23 cellular contexts compared by ENCODE assay signal in the genomic region with DNA sequence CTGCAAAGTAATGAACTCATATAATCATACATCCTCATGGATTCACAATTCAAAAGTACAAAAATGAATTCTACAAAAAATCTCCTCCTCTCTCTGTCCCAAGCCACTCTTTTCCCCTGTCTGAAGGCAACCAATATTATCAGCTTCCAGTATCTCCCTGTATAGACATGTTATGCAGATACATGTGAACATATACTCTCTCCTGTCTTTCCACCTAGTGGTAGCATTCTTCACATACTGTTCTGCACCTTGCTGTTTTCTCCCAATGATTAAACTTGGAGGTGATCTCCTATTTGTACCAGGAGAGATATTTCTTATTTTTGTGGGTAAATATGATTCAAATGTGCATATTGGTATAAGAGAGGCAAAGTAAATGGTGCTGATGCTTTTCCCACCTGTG.
"Had no signal": no experiment of that assay in that cellular context is flagged by ENCODE, and none has a peak within 500 bp of the region (broad histone marks: within the 10 kb centered on the region; RNA-seq: fewer than 3 reads in every experiment).

No MANE protein-coding gene starts in this region.

- H3K36me3 ChIP-seq: adrenal gland, MG63 had no signal

- H3K27ac ChIP-seq: adrenal gland, SK-N-MC had no signal

- H3K36me3 Mint-ChIP-seq: activated naive CD8-positive, alpha-beta T cell treated with anti-CD3 and anti-CD28 coated beads, Interleukin-2, amount 10 ng/mL, durations not matched to agents 7 days and 5 days had no signal

- H3K9me3 ChIP-seq: adrenal gland had no signal

- H3K4me3 ChIP-seq: adrenal gland, MG63, SK-N-MC had no signal

- H3K27me3 ChIP-seq: adrenal gland, MG63 had no signal

- ATAC-seq: activated CD4-positive, CD25-positive, alpha-beta regulatory T cell treated with anti-CD3 and anti-CD28 coated beads, Interleukin-2, amount 50 U/mL, for 24 hours; activated CD8-positive, alpha-beta T cell treated with anti-CD3 and anti-CD28 coated beads, Interleukin-2, amount 10 ng/mL, durations not matched to agents 7 days and 5 days; PC-3 had no signal

- H3K27ac Mint-ChIP-seq: activated CD8-positive, alpha-beta T cell treated with anti-CD3 and anti-CD28 coated beads, Interleukin-2, amount 10 ng/mL, durations not matched to agents 7 days and 5 days; activated naive CD8-positive, alpha-beta T cell treated with anti-CD3 and anti-CD28 coated beads, Interleukin-2, amount 10 ng/mL, durations not matched to agents 7 days and 5 days had no signal

- H3K4me3 Mint-ChIP-seq: activated CD8-positive, alpha-beta T cell treated with anti-CD3 and anti-CD28 coated beads, Interleukin-2, amount 10 ng/mL, durations not matched to agents 7 days and 5 days; activated naive CD8-positive, alpha-beta T cell treated with anti-CD3 and anti-CD28 coated beads, Interleukin-2, amount 10 ng/mL, durations not matched to agents 7 days and 5 days had no signal

- H3K27me3 Mint-ChIP-seq: activated naive CD8-positive, alpha-beta T cell treated with anti-CD3 and anti-CD28 coated beads, Interleukin-2, amount 10 ng/mL, durations not matched to agents 7 days and 5 days had no signal

- H3K9me3 Mint-ChIP-seq: activated naive CD8-positive, alpha-beta T cell treated with anti-CD3 and anti-CD28 coated beads, Interleukin-2, amount 10 ng/mL, durations not matched to agents 7 days and 5 days had no signal

- H3K4me1 Mint-ChIP-seq: activated naive CD8-positive, alpha-beta T cell treated with anti-CD3 and anti-CD28 coated beads, Interleukin-2, amount 10 ng/mL, durations not matched to agents 7 days and 5 days had no signal

- FAIRE-seq: RCC 7860 had no signal

- H3K4me1 ChIP-seq: adrenal gland had no signal

- DNase-seq: activated CD4-positive, alpha-beta T cell treated with anti-CD3 and anti-CD28 coated beads for 4 hours; activated CD4-positive, alpha-beta T cell treated with anti-CD3 and anti-CD28 coated beads, Interleukin-2, amount 50 U/mL, for 4 hours; activated CD8-positive, alpha-beta memory T cell treated with anti-CD3 and anti-CD28 coated beads, Interleukin-2, amount 50 U/mL, for 48 hours; activated CD8-positive, alpha-beta T cell treated with anti-CD3 and anti-CD28 coated beads, Interleukin-2, amount 10 ng/mL, durations not matched to agents 7 days and 5 days; activated naive CD4-positive, alpha-beta T cell treated with anti-CD3 and anti-CD28 coated beads, Interleukin-2, amount 50 U/mL, for 16 hours; activated naive CD8-positive, alpha-beta T cell treated with anti-CD3 and anti-CD28 coated beads, Interleukin-2, amount 10 ng/mL, durations not matched to agents 7 days and 5 days; activated T-cell treated with anti-CD3 and anti-CD28 coated beads, Interleukin-2, amount 50 U/mL, for 1 hour; adrenal gland; anterior cingulate cortex; caudate nucleus; MG63; MV-4-11; NCI-H1092 treated with DMSO at 0.1 percent for 48 hours; NCI-H1417 treated with DMSO at 0.1 percent for 48 hours; NCI-H1694; NCI-H2029; NCI-H510A treated with DMSO at 0.1 percent for 48 hours; PC-3; SHP77 treated with DMSO at 0.1 percent for 48 hours; T-helper 1 cell had no signal
